In genomic region chr11:69915151-69915500, GRCh38 we compare ENCODE assay signal across 1 cellular context.
TF ChIP-seq lines count a peak whose summit lies in the region.

No MANE protein-coding gene starts in this region.

TF ChIP-seq in liver, 16 proteins besides CTCF, POLR2A, EP300 and RAD21 (continued from another document):
- TF ChIP-seq, protein P1, sequence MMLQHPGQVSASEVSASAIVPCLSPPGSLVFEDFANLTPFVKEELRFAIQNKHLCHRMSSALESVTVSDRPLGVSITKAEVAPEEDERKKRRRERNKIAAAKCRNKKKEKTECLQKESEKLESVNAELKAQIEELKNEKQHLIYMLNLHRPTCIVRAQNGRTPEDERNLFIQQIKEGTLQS (IDR thresholded peaks at IDR 0.05), result no peak
- TF ChIP-seq EGR1 (IDR thresholded peaks at IDR 0.05; ENCODE audit: low read depth in 2 of 2), result no peak
- TF ChIP-seq RXRA (IDR thresholded peaks at IDR 0.05), result no peak
